1 cellular context compared by ENCODE assay signal in the genomic region with DNA sequence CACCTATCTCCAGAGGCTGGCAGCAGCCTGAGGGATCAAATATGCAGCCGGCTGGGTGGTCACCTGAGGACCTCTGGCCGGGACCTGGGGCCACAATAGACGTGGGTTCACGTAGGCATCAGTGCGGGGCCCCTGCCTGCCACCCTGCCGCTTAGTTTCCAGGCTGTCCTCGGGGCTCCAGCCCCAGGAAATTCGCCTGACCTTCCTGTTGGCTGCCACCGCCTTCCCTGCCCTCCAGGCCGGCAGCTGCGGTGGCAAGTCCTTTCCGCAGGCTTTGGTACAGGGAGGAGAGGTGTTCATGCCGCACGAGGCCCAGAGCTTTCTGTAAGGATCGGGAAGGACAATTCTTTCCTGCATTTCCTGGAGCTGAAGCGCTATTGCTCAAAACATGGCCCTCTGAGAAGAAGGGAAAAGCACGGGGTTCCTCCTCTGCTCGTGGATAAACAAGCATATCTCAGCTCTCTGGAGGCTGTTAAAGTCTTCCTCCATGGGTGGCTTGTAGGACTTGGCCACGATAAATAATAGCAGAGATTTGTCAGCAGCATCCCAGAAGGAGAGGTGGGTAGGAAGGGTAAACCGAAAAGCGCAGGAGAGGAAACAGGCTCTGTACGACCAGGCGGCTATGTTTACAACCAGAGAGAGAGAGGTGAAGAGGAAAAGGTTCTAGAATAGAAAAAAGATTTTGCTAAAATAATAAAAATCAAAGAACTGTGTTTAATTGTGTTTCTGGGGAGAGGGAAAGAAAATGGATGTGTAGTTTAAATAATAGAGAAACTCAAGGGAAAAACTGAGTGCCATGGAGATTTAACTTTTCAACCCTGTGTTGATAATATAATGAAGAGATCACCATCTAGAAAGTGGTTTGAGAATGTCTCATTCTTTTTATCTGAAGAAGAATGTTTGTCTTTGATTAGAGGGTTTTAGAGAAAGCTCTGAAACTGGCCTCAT.
TF ChIP-seq lines count a peak whose summit lies in the region.

No MANE protein-coding gene starts in this region.

TF ChIP-seq in HepG2, 621 proteins besides CTCF, POLR2A, EP300 and RAD21:
- TF ChIP-seq ZNF331 (CRISPR knock-in tag; IDR thresholded peaks at IDR 0.05) = no peak
- TF ChIP-seq, protein P1, sequence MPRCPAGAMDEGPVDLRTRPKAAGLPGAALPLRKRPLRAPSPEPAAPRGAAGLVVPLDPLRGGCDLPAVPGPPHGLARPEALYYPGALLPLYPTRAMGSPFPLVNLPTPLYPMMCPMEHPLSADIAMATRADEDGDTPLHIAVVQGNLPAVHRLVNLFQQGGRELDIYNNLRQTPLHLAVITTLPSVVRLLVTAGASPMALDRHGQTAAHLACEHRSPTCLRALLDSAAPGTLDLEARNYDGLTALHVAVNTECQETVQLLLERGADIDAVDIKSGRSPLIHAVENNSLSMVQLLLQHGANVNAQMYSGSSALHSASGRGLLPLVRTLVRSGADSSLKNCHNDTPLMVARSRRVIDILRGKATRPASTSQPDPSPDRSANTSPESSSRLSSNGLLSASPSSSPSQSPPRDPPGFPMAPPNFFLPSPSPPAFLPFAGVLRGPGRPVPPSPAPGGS (CRISPR knock-in tag; IDR thresholded peaks at IDR 0.05) = no peak
- TF ChIP-seq GTF3A (CRISPR knock-in tag; conservative IDR thresholded peaks at IDR 0.05) = no peak
- TF ChIP-seq SP1 (IDR thresholded peaks at IDR 0.05) = no peak
- no peak for TF ChIP-seq SP1 (CRISPR knock-in tag; IDR thresholded peaks at IDR 0.05)
- no peak for TF ChIP-seq EHMT2 (IDR thresholded peaks at IDR 0.05; ENCODE audit: borderline replicate concordance, low read depth, low read length)
- TF ChIP-seq ARNTL (CRISPR knock-in tag; IDR thresholded peaks at IDR 0.05) = no peak
- TF ChIP-seq, protein P2, sequence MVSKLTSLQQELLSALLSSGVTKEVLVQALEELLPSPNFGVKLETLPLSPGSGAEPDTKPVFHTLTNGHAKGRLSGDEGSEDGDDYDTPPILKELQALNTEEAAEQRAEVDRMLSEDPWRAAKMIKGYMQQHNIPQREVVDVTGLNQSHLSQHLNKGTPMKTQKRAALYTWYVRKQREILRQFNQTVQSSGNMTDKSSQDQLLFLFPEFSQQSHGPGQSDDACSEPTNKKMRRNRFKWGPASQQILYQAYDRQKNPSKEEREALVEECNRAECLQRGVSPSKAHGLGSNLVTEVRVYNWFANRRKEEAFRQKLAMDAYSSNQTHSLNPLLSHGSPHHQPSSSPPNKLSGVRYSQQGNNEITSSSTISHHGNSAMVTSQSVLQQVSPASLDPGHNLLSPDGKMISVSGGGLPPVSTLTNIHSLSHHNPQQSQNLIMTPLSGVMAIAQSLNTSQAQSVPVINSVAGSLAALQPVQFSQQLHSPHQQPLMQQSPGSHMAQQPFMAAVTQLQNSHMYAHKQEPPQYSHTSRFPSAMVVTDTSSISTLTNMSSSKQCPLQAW (CRISPR knock-in tag; IDR thresholded peaks at IDR 0.05) = no peak
- no peak for TF ChIP-seq ZNF883 (CRISPR knock-in tag; IDR thresholded peaks at IDR 0.05; ENCODE audit: not compliant biosample characterization)
- TF ChIP-seq PHF5A (CRISPR knock-in tag; IDR thresholded peaks at IDR 0.05; ENCODE audit: low read depth, unreplicated experiment) = no peak
- TF ChIP-seq, protein P3, sequence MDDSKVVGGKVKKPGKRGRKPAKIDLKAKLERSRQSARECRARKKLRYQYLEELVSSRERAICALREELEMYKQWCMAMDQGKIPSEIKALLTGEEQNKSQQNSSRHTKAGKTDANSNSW (CRISPR knock-in tag; IDR thresholded peaks at IDR 0.05; ENCODE audit: borderline replicate concordance) = no peak
- no peak for TF ChIP-seq HINFP (CRISPR knock-in tag; IDR thresholded peaks at IDR 0.05; ENCODE audit: low read depth)
- TF ChIP-seq TFDP2 (CRISPR knock-in tag; IDR thresholded peaks at IDR 0.05) = no peak
- no peak for TF ChIP-seq ZNF496 (CRISPR knock-in tag; IDR thresholded peaks at IDR 0.05; ENCODE audit: insufficient replicate concordance)
- TF ChIP-seq ZNF639 (CRISPR knock-in tag; conservative IDR thresholded peaks at IDR 0.05) = no peak
- no peak for TF ChIP-seq HDAC2 (CRISPR knock-in tag; IDR thresholded peaks at IDR 0.05)
- TF ChIP-seq ZNF598 (CRISPR knock-in tag; IDR thresholded peaks at IDR 0.05; ENCODE audit: borderline replicate concordance) = no peak
- no peak for TF ChIP-seq KLF15 (CRISPR knock-in tag; IDR thresholded peaks at IDR 0.05; ENCODE audit: borderline replicate concordance)
